ENCODE assay signal across 20 cellular contexts in genomic region chr9:962023-962422, GRCh38. TPM values are rescaled to one million over a fixed set of nuclear protein-coding genes. Genes with fewer than 3 reads are reported as not detected.
DNase-seq lines count a peak whose midpoint lies in the region; FAIRE-seq and TF ChIP-seq lines count a peak whose summit lies in the region.
"Had no signal": no experiment of that assay in that cellular context is flagged by ENCODE, and none has a peak within 500 bp of the region (broad histone marks: within the 10 kb centered on the region; RNA-seq: fewer than 3 reads in every experiment).

No MANE protein-coding gene starts in this region.

- H2AFZ ChIP-seq in GM23248, result no peak overlapping the region
- H2AFZ ChIP-seq: GM23338 had no signal

- 1 to 6% methylated on average over 6 of the region's 6 CpGs for WGBS in GM23248 (ENCODE audit: low coverage in 1 of 2, low lambda C conversion rate in 2 of 2, missing lambda C conversion rate in 2 of 2), 2 experiments
- WGBS in thyroid gland, 2 donors, result 73 to 86% methylated on average over 6 of the region's 6 CpGs

- TF ChIP-seq CTCF in mesothelial cell of epicardium (IDR thresholded peaks at IDR 0.05; ENCODE audit: unreplicated experiment) (no peak), thyroid gland (IDR thresholded peaks at IDR 0.05) (no peak), D721Med (IDR thresholded peaks at IDR 0.05; ENCODE audit: insufficient read depth, missing control alignments) (no peak)

- TF ChIP-seq POLR2A in thyroid gland (IDR thresholded peaks at IDR 0.05), result no peak

- H3K4me3 ChIP-seq in GM23248 (no peak overlapping the region), thyroid gland (replicated peaks in 1 of 3) (no peak overlapping the region)
- H3K4me3 ChIP-seq: BLaER1 treated with 17β-estradiol and CSF1 and Interleukin-3, amounts not matched to agents 10 nM and 100 nM; GM23338; SJCRH30 had no signal

- H3K9me3 ChIP-seq in GM23248 (ENCODE audit: low read depth) (no peaks in the 10 kb centered on the region), thyroid gland (no peaks in the 10 kb centered on the region)
- H3K9me3 ChIP-seq: BLaER1 treated with 17β-estradiol and CSF1 and Interleukin-3, amounts not matched to agents 10 nM and 100 nM; SJCRH30 had no signal

- H4K20me1 ChIP-seq in GM23248 (ENCODE audit: insufficient read depth), result no peaks in the 10 kb centered on the region
- H4K20me1 ChIP-seq: BLaER1 treated with 17β-estradiol and CSF1 and Interleukin-3, amounts not matched to agents 10 nM and 100 nM had no signal

- peaks cover 66% of the 10 kb centered on the region for H3K27me3 Mint-ChIP-seq in mesothelial cell of epicardium (ENCODE audit: low read depth)

- peaks cover 51% of the 10 kb centered on the region for H3K27me3 ChIP-seq in GM23248 (replicated peaks; ENCODE audit: insufficient read depth)
- no peaks in the 10 kb centered on the region for H3K27me3 ChIP-seq in thyroid gland

- DNase-seq in GM23248, result peak; percentile 62
- DNase-seq in M059J (ENCODE audit: low read depth), result peak; percentile 73
- DNase-seq in epithelial cell of prostate (ENCODE audit: low read depth, low spot score), result peak; percentile 27
- no peak for DNase-seq in mesothelial cell of epicardium (ENCODE audit: low spot score in 2 of 2, unreplicated experiment in 2 of 2)
- DNase-seq in thyroid gland, result no peak
- DNase-seq in D721Med (ENCODE audit: insufficient read length, low spot score), result no peak
- DNase-seq in urothelium cell line (ENCODE audit: low spot score), result no peak
- DNase-seq in stimulated activated CD4-positive, alpha-beta T cell treated with anti-CD3 and anti-CD28 coated beads, Interleukin-1b, Interleukin-23, amount 100 ng/mL, for 48 hours, result no peak
- DNase-seq: DMS153, KG1, NCI-H1417 treated with DMSO at 0.1 percent for 48 hours, NCI-H2029, NCI-H2171 treated with DMSO at 0.1 percent for 48 hours, SJCRH30 had no signal

- peaks cover 47% of the 10 kb centered on the region for H3K4me1 Mint-ChIP-seq in mesothelial cell of epicardium

- in situ Hi-C loops in GM23248 (cut with MboI), result no loop called here

- no peak overlapping the region for H3K4me3 Mint-ChIP-seq in mesothelial cell of epicardium
- H3K4me3 Mint-ChIP-seq: GM23338 had no signal

- peak overlapping the region; percentile 19 for H3K27ac Mint-ChIP-seq in mesothelial cell of epicardium
- H3K27ac Mint-ChIP-seq: GM23338 had no signal

- no peaks in the 10 kb centered on the region for H3K9me2 ChIP-seq in GM23248 (ENCODE audit: insufficient read depth)

- H3K4me1 ChIP-seq in GM23248 (ENCODE audit: insufficient read depth) (no peaks in the 10 kb centered on the region), thyroid gland (peaks cover 32 to 48% of the 10 kb centered on the region in 2 donors)
- H3K4me1 ChIP-seq: SJCRH30 had no signal

- H3F3A ChIP-seq in GM23248 (ENCODE audit: insufficient read depth), result no peaks in the 10 kb centered on the region

- H3K27ac ChIP-seq in GM23248 (no peak overlapping the region), epithelial cell of prostate (no peak overlapping the region), thyroid gland (no peak overlapping the region)
- H3K27ac ChIP-seq: BLaER1 treated with 17β-estradiol and CSF1 and Interleukin-3, amounts not matched to agents 10 nM and 100 nM; RWPE1; SJCRH30 had no signal

- H3K36me3 Mint-ChIP-seq in mesothelial cell of epicardium, result no peaks in the 10 kb centered on the region

- no peaks in the 10 kb centered on the region for H3K79me2 ChIP-seq in GM23248 (ENCODE audit: insufficient read depth)

- intact Hi-C loops in thyroid gland (cut with DNase I), result no loop called here

- no peak overlapping the region for H3K9ac ChIP-seq in GM23248
- H3K9ac ChIP-seq: BLaER1 treated with 17β-estradiol and CSF1 and Interleukin-3, amounts not matched to agents 10 nM and 100 nM had no signal

- FAIRE-seq in D721Med (lab: Jason Lieb, UNC) (no peak), urothelium cell line (lab: Jason Lieb, UNC) (no peak)
- FAIRE-seq: GM12892, GM19239 had no signal

- H3K36me3 ChIP-seq in GM23248 (ENCODE audit: low read depth) (no peaks in the 10 kb centered on the region), thyroid gland (no peaks in the 10 kb centered on the region)
- H3K36me3 ChIP-seq: BLaER1 treated with 17β-estradiol and CSF1 and Interleukin-3, amounts not matched to agents 10 nM and 100 nM; SJCRH30 had no signal

- no peak overlapping the region for H3K4me2 ChIP-seq in GM23248 (ENCODE audit: unreplicated experiment)
- H3K4me2 ChIP-seq: GM23338 had no signal

- no peaks in the 10 kb centered on the region for H3K9me3 Mint-ChIP-seq in mesothelial cell of epicardium
- H3K9me3 Mint-ChIP-seq: GM23338 had no signal

RNA-seq across cellular contexts. Expression of gene DMRT3, which starts 14.4 kb away (rescaled TPM):
- not detected in 2 replicates for total RNA-seq in GM23248 (2014; rRNA removed; shearing (Covaris generic))
- polyA plus RNA-seq in GM23248 (2016; fragmentation: Nextera tagmentation; extraction: Ambion mirVana), result not detected in 2 replicates
- not detected in 2 replicates for total RNA-seq in M059J (2014; rRNA removed; shearing (Covaris generic))
- 2.1 to 3.3 TPM (median 2.5 TPM) in 3 replicates for total RNA-seq in mesothelial cell of epicardium
- 10 to 100 TPM in 1 of 4 donors, 1 to 10 TPM in 3; 2.5 to 26.1 (median 7.3) TPM for total RNA-seq in thyroid gland
- total RNA-seq: GM23338, NCI-H460, SJCRH30 had no signal
- polyA plus RNA-seq: GM23338 had no signal

Comparison
In these comparisons a context has a peak if more than half of its experiments do, and no peak if none do; other contexts are left out.
1. DNase-seq: peak in GM23248 (single experiment), M059J (single experiment) and epithelial cell of prostate (single experiment); none in mesothelial cell of epicardium (0 of 2), thyroid gland (0 of 2), D721Med (single experiment), urothelium cell line (single experiment) and stimulated activated CD4-positive, alpha-beta T cell treated with anti-CD3 and anti-CD28 coated beads, Interleukin-1b, Interleukin-23, amount 100 ng/mL, for 48 hours (single experiment).